Comparison of ENCODE assay signal across 2 cellular contexts in the genomic region with DNA sequence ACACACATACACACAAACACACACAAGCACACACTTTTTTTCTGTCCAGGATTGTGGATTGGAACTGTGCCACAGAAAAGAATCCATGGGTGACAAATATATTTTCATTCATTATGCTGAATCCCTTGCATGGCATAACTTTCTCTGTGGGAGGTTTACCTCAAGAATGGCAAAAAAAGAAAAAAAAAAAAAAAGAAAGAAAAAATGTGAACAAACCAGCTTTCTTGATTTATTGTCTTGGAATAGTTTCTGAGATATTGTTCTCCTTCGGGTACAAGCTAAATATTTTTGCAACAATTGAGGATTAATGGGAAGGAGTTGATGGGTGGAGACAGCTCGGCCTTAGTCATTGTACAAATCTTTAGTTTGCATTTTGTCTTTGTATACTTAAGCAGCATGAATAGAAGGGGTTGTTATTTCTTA.
TF ChIP-seq lines count a peak whose summit lies in the region.

No MANE protein-coding gene starts in this region.

TF ChIP-seq in Ishikawa, 13 proteins besides CTCF, POLR2A, EP300 and RAD21 (continued from another document):
- TF ChIP-seq TCF12 (IDR thresholded peaks at IDR 0.05; ENCODE audit: low read depth) (peak; percentile 93), CEBPB (IDR thresholded peaks at IDR 0.05) (peak; percentile 77), EGR1 (IDR thresholded peaks at IDR 0.05) (no peak)
TF ChIP-seq in Ishikawa: peak in this region for 7.

TF ChIP-seq in GM23338, 12 proteins besides CTCF, POLR2A, EP300 and RAD21:
- TF ChIP-seq REST (IDR thresholded peaks at IDR 0.05; ENCODE audit: unreplicated experiment) (no peak), ZNF331 (CRISPR knock-in tag; IDR thresholded peaks at IDR 0.05; ENCODE audit: low read depth) (no peak), JUNB (IDR thresholded peaks at IDR 0.05; ENCODE audit: unreplicated experiment) (no peak), EZH2phosphoT487 (IDR thresholded peaks at IDR 0.05; ENCODE audit: unreplicated experiment) (no peak), POLR2AphosphoS5 (IDR thresholded peaks at IDR 0.05; ENCODE audit: low read depth) (no peak), NANOG (IDR thresholded peaks at IDR 0.05; ENCODE audit: borderline replicate concordance) (no peak), CREB1 (CRISPR knock-in tag; IDR thresholded peaks at IDR 0.05; ENCODE audit: low read depth) (no peak), STAT1 (IDR thresholded peaks at IDR 0.05; ENCODE audit: unreplicated experiment) (no peak), EZH2 (IDR thresholded peaks at IDR 0.05; ENCODE audit: low read depth, unreplicated experiment) (no peak), ZNF114 (CRISPR knock-in tag; IDR thresholded peaks at IDR 0.05) (no peak)
- TF ChIP-seq, protein P1, sequence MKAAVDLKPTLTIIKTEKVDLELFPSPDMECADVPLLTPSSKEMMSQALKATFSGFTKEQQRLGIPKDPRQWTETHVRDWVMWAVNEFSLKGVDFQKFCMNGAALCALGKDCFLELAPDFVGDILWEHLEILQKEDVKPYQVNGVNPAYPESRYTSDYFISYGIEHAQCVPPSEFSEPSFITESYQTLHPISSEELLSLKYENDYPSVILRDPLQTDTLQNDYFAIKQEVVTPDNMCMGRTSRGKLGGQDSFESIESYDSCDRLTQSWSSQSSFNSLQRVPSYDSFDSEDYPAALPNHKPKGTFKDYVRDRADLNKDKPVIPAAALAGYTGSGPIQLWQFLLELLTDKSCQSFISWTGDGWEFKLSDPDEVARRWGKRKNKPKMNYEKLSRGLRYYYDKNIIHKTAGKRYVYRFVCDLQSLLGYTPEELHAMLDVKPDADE (IDR thresholded peaks at IDR 0.05) = no peak
- TF ChIP-seq, protein P2, sequence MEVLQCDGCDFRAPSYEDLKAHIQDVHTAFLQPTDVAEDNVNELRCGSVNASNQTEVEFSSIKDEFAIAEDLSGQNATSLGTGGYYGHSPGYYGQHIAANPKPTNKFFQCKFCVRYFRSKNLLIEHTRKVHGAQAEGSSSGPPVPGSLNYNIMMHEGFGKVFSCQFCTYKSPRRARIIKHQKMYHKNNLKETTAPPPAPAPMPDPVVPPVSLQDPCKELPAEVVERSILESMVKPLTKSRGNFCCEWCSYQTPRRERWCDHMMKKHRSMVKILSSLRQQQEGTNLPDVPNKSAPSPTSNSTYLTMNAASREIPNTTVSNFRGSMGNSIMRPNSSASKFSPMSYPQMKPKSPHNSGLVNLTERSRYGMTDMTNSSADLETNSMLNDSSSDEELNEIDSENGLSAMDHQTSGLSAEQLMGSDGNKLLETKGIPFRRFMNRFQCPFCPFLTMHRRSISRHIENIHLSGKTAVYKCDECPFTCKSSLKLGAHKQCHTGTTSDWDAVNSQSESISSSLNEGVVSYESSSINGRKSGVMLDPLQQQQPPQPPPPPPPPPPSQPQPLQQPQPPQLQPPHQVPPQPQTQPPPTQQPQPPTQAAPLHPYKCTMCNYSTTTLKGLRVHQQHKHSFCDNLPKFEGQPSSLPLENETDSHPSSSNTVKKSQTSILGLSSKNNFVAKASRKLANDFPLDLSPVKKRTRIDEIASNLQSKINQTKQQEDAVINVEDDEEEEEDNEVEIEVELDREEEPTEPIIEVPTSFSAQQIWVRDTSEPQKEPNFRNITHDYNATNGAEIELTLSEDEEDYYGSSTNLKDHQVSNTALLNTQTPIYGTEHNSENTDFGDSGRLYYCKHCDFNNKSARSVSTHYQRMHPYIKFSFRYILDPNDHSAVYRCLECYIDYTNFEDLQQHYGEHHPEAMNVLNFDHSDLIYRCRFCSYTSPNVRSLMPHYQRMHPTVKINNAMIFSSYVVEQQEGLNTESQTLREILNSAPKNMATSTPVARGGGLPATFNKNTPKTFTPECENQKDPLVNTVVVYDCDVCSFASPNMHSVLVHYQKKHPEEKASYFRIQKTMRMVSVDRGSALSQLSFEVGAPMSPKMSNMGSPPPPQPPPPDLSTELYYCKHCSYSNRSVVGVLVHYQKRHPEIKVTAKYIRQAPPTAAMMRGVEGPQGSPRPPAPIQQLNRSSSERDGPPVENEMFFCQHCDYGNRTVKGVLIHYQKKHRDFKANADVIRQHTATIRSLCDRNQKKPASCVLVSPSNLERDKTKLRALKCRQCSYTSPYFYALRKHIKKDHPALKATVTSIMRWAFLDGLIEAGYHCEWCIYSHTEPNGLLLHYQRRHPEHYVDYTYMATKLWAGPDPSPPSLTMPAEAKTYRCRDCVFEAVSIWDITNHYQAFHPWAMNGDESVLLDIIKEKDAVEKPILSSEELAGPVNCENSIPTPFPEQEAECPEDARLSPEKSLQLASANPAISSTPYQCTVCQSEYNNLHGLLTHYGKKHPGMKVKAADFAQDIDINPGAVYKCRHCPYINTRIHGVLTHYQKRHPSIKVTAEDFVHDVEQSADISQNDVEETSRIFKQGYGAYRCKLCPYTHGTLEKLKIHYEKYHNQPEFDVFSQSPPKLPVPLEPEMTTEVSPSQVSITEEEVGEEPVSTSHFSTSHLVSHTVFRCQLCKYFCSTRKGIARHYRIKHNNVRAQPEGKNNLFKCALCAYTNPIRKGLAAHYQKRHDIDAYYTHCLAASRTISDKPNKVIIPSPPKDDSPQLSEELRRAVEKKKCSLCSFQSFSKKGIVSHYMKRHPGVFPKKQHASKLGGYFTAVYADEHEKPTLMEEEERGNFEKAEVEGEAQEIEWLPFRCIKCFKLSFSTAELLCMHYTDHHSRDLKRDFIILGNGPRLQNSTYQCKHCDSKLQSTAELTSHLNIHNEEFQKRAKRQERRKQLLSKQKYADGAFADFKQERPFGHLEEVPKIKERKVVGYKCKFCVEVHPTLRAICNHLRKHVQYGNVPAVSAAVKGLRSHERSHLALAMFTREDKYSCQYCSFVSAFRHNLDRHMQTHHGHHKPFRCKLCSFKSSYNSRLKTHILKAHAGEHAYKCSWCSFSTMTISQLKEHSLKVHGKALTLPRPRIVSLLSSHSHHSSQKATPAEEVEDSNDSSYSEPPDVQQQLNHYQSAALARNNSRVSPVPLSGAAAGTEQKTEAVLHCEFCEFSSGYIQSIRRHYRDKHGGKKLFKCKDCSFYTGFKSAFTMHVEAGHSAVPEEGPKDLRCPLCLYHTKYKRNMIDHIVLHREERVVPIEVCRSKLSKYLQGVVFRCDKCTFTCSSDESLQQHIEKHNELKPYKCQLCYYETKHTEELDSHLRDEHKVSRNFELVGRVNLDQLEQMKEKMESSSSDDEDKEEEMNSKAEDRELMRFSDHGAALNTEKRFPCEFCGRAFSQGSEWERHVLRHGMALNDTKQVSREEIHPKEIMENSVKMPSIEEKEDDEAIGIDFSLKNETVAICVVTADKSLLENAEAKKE (CRISPR knock-in tag; IDR thresholded peaks at IDR 0.05) = no peak
